23 cellular contexts compared by ENCODE assay signal in genomic region chr1:90143522-90144050, GRCh38.
"Had no signal": no experiment of that assay in that cellular context is flagged by ENCODE, and none has a peak within 500 bp of the region (broad histone marks: within the 10 kb centered on the region; RNA-seq: fewer than 3 reads in every experiment).

No MANE protein-coding gene starts in this region.

- H3K36me3 Mint-ChIP-seq: stimulated activated effector memory CD8-positive, alpha-beta T cell treated with anti-CD3 and anti-CD28 coated beads, Interleukin-12 subunit alpha, Interleukin-12 subunit beta, amount 100 ng/mL, for 72 hours had no signal

- ATAC-seq: esophagus mucosa; gastrocnemius medialis; left ventricle myocardium superior; natural killer cell; psoas muscle; right cardiac atrium; stimulated activated effector memory CD8-positive, alpha-beta T cell treated with anti-CD3 and anti-CD28 coated beads, Interleukin-12 subunit alpha, Interleukin-12 subunit beta, amount 100 ng/mL, for 72 hours; stimulated activated naive CD8-positive, alpha-beta T cell treated with anti-CD3 and anti-CD28 coated beads, Interleukin-15, Interleukin-2, amounts not matched to agents 100 U/mL and 50 U/mL, for 24 hours had no signal

- H3K4me1 Mint-ChIP-seq: endodermal cell; memory B cell; natural killer cell; stimulated activated effector memory CD8-positive, alpha-beta T cell treated with anti-CD3 and anti-CD28 coated beads, Interleukin-12 subunit alpha, Interleukin-12 subunit beta, amount 100 ng/mL, for 72 hours had no signal

- H3K4me3 Mint-ChIP-seq: endodermal cell; memory B cell; natural killer cell; stimulated activated effector memory CD8-positive, alpha-beta T cell treated with anti-CD3 and anti-CD28 coated beads, Interleukin-12 subunit alpha, Interleukin-12 subunit beta, amount 100 ng/mL, for 72 hours; type B pancreatic cell had no signal

- DNase-seq: effector CD8-positive, alpha-beta T cell; endodermal cell; foreskin fibroblast; gastrocnemius medialis; head of caudate nucleus; left ventricle myocardium superior; natural killer cell; occipital lobe; ovary; posterior cingulate gyrus; psoas muscle; right cardiac atrium; sigmoid colon; stimulated activated CD4-positive, alpha-beta T cell treated with anti-CD3 and anti-CD28 coated beads, Interleukin-2, amount 100 ng/mL, for 24 hours; stimulated activated CD4-positive, alpha-beta T cell treated with anti-CD3 and anti-CD28 coated beads, Interleukin-4, amount 100 ng/mL, for 24 hours; stimulated activated naive CD8-positive, alpha-beta T cell treated with anti-CD3 and anti-CD28 coated beads, Interleukin-15, Interleukin-2, amounts not matched to agents 100 U/mL and 50 U/mL, for 24 hours; substantia nigra; testis; tibial artery had no signal

- H3K27me3 Mint-ChIP-seq: memory B cell, type B pancreatic cell had no signal

- H3K27ac Mint-ChIP-seq: endodermal cell; memory B cell; natural killer cell; stimulated activated effector memory CD8-positive, alpha-beta T cell treated with anti-CD3 and anti-CD28 coated beads, Interleukin-12 subunit alpha, Interleukin-12 subunit beta, amount 100 ng/mL, for 72 hours; type B pancreatic cell had no signal
